Comparison of ENCODE assay signal across 8 cellular contexts in the genomic region with DNA sequence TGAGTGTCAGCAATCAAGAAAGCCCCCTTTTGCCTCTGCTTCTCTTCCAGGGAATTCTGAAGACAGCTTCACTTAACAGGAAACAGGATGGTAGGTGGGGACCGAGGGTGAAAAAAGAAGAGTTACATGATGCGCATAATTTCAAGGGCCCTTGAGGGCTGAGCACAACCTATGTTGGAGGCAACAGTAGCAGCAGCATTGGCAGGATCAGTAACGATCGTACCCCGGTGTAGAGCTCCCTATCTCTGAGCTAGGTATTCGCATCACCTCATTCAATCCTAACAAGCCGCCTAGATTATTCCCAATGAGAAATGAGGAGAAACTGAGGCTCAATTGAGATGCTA. TPM values are rescaled to one million over a fixed set of nuclear protein-coding genes. Genes with fewer than 3 reads are reported as not detected.
DNase-seq lines count a peak whose midpoint lies in the region; ATAC-seq, FAIRE-seq and TF ChIP-seq lines count a peak whose summit lies in the region.

No MANE protein-coding gene starts in this region.

- intact Hi-C loops in lower leg skin (cut with DNase I; ENCODE audit: low total_unique reads) (no loop called here), thyroid gland (cut with DNase I) (no loop called here)

- no peak for ATAC-seq in GM19324 (IDR thresholded peaks at IDR 0.05; ENCODE audit: low FRiP score, unreplicated experiment)

- FAIRE-seq in D721Med (lab: Jason Lieb, UNC): no peak

- DNase-seq in NCI-H2171 treated with DMSO at 0.1 percent for 48 hours (lab: John Stamatoyannopoulos, UW): peak; percentile 54
- DNase-seq in NCI-H2171 (lab: John Stamatoyannopoulos, UW): no peak
- peak; percentile 14 for DNase-seq in NAMALWA (ENCODE audit: low spot score)
- peak; percentile 23 for DNase-seq in cerebellum (ENCODE audit: low spot score)
- no peak for DNase-seq in lower leg skin (ENCODE audit: low spot score in 2 of 2)
- DNase-seq in thyroid gland: peak; percentile 2 to 14
- DNase-seq in D721Med (ENCODE audit: insufficient read length, low spot score): no peak

- TF ChIP-seq POLR2A in lower leg skin (IDR thresholded peaks at IDR 0.05) (no peak), thyroid gland (IDR thresholded peaks at IDR 0.05) (no peak)

- 0 to 2% methylated on average over 7 of the region's 7 CpGs for WGBS in lower leg skin, 2 donors
- 0 to 2% methylated on average over 7 of the region's 7 CpGs for WGBS in thyroid gland, 2 donors

- H3K27me3 ChIP-seq in thyroid gland: no peaks in the 10 kb centered on the region

- H3K4me1 ChIP-seq in thyroid gland: peaks cover 11 to 19% of the 10 kb centered on the region in 2 donors

- no peaks in the 10 kb centered on the region for H3K9me3 ChIP-seq in thyroid gland

- H3K27ac ChIP-seq in thyroid gland: peak overlapping the region; percentile 18 to 92 (median 82)

- TF ChIP-seq CTCF in lower leg skin (IDR thresholded peaks at IDR 0.05) (no peak), thyroid gland (IDR thresholded peaks at IDR 0.05) (no peak), D721Med (IDR thresholded peaks at IDR 0.05; ENCODE audit: insufficient read depth, missing control alignments) (no peak)

- H3K4me3 ChIP-seq in lower leg skin (ENCODE audit: low read depth, poor library complexity, severe bottlenecking) (peak overlapping the region; percentile 94), thyroid gland (replicated peaks in 1 of 3) (peak overlapping the region in 2 of 3 donors; percentile 65 to 97)

- peaks cover 0 to 5% of the 10 kb centered on the region in 2 donors for H3K36me3 ChIP-seq in thyroid gland

RNA-seq across cellular contexts. Expression of gene RAD54L2, which starts 0.4 kb away (rescaled TPM):
- total RNA-seq in cerebellum (33.5 TPM), lower leg skin (10 to 100 TPM; 10.2 to 16.0 (median 13.6) TPM), thyroid gland (10 to 100 TPM; 17.8 to 41.6 (median 22.6) TPM)

RNA-seq across cellular contexts. Expression of gene DCAF1, which starts 38.3 kb away (rescaled TPM):
- total RNA-seq in cerebellum: 17.6 TPM
- 10 to 100 TPM; 16.2 to 21.6 (median 19.1) TPM for total RNA-seq in lower leg skin
- 10 to 100 TPM; 23.5 to 35.4 (median 30.1) TPM for total RNA-seq in thyroid gland

Comparison
In these comparisons a context has a peak if more than half of its experiments do, and no peak if none do; other contexts are left out.
1. DNase-seq: peak in NCI-H2171 treated with DMSO at 0.1 percent for 48 hours (single experiment), NAMALWA (single experiment), cerebellum (single experiment) and thyroid gland (2 of 2); none in NCI-H2171 (single experiment), lower leg skin (0 of 2) and D721Med (single experiment).